21 cellular contexts compared by ENCODE assay signal in the genomic region with DNA sequence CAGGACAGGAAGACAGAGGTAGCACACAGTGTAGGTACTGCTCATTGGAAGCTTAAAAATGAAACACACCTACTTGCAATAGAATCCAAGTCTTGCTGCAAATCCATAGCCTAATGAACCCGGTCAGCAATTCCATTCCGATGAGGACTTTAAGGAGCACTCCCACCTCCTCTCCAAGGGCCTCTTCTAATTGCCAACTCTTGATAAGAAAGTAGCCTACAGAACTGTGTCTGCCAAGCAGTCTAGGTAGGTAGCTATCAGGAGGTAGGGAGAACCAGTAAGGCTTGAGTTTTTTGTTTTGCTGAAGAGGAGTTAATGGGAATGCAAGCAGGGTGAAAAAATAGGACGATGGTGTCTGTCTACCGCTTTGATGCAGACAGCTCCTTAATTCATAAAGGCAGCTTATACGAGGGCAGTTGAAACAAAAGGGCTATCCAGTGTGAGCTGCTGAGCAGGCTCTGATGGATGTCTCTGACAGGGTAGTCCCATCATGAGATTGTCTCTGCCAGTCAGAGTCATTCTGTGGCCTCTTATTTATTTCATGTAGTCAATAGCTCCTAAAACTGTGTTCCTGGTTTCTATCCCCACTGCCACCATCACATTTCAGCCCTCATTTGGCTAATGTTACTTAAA.
DNase-seq lines count a peak whose midpoint lies in the region; ATAC-seq, FAIRE-seq and TF ChIP-seq lines count a peak whose summit lies in the region.
"Had no signal": no experiment of that assay in that cellular context is flagged by ENCODE, and none has a peak within 500 bp of the region (broad histone marks: within the 10 kb centered on the region; RNA-seq: fewer than 3 reads in every experiment).

No MANE protein-coding gene starts in this region.

- DNase-seq in GM12892 (ENCODE audit: insufficient read length), result no peak
- peak; percentile 93 for DNase-seq in pons (ENCODE audit: low spot score)
- no peak for DNase-seq in AML-193 (lab: John Stamatoyannopoulos, UW)
- no peak for DNase-seq in activated CD4-positive, CD25-positive, alpha-beta regulatory T cell (lab: John Stamatoyannopoulos, UW)
- DNase-seq in NCI-H2081 treated with DMSO at 0.1 percent for 48 hours (lab: John Stamatoyannopoulos, UW), result no peak
- DNase-seq: DND-41; H9; left cardiac atrium; mesendoderm; naive thymus-derived CD4-positive, alpha-beta T cell; NCI-H1092; NCI-H2029; NCI-H345; retina had no signal

- no peak for TF ChIP-seq POLR2A in GM12892 (IDR thresholded peaks at IDR 0.05; ENCODE audit: low read depth, low read length)

- peak; percentile 12 for ATAC-seq in GM21825 (IDR thresholded peaks at IDR 0.05; ENCODE audit: unreplicated experiment)
- ATAC-seq in GM21528 (IDR thresholded peaks at IDR 0.05; ENCODE audit: low FRiP score, unreplicated experiment), result no peak
- ATAC-seq: activated T-helper 17 cell treated with anti-CD3 and anti-CD28 coated beads, Interleukin-2, amount 50 U/mL, for 72 hours; HepG2; left cardiac atrium; naive thymus-derived CD4-positive, alpha-beta T cell had no signal

- peak; percentile 92 for FAIRE-seq in GM12892 (lab: Jason Lieb, UNC)
- FAIRE-seq: HepG2 had no signal

- H3K27ac ChIP-seq in cingulate gyrus (ENCODE audit: low read depth, low read length), result peak overlapping the region; percentile 62
- H3K27ac ChIP-seq: BLaER1, HL-60 had no signal
